Comparison of ENCODE assay signal across 17 cellular contexts in genomic region chr12:116070420-116070819, GRCh38.
"Had no signal": no experiment of that assay in that cellular context is flagged by ENCODE, and none has a peak within 500 bp of the region (broad histone marks: within the 10 kb centered on the region; RNA-seq: fewer than 3 reads in every experiment).

No MANE protein-coding gene starts in this region.

- H3K9me3 ChIP-seq: SK-N-SH had no signal

- H3K27ac ChIP-seq: RWPE1 had no signal

- DNase-seq: KBM-7, MV-4-11, NCI-H1092, NCI-H1105 treated with DMSO at 0.1 percent for 48 hours, NCI-H1417 treated with DMSO at 0.1 percent for 48 hours, NCI-H146, NCI-H1694 treated with DMSO at 0.1 percent for 48 hours, NCI-H1930, NCI-H2081, NCI-H2107, NCI-H2227 treated with DMSO at 0.1 percent for 48 hours, NCI-H524, NCI-H526 treated with DMSO at 0.1 percent for 48 hours, NCI-H774, SHP77, SK-N-SH had no signal
